8 cellular contexts compared by ENCODE assay signal in the genomic region with DNA sequence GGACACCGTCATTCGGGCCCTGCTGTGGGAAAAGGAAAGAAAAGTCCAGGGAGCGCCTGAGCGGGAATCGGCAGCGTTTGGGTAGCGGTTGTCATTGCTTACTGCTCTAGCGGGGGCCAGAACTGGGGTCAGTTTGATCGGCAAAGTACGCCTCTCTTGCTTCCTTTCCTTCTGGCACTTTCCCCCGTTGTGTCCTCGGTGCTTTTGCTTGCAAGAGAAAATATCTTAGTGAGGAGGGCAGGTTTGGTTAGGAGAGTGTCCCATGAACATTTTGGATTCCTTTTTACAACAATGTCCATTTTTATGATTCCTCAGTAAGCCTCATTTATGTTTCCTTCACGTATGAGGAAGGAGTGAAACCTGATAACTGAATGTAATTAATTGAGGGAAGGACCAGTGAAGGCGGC. TPM values are rescaled to one million over a fixed set of nuclear protein-coding genes. Genes with fewer than 3 reads are reported as not detected.
DNase-seq lines count a peak whose midpoint lies in the region; ATAC-seq and TF ChIP-seq lines count a peak whose summit lies in the region.

No MANE protein-coding gene starts in this region.

- H3K4me1 ChIP-seq in SJSA1 (replicated peaks) (peaks cover 57% of the 10 kb centered on the region), esophagus muscularis mucosa (peaks cover 19 to 41% (median 36%) of the 10 kb centered on the region in 4 donors), rectal smooth muscle tissue (ENCODE audit: control insufficient read depth, insufficient read depth, low read length) (peaks cover 11% of the 10 kb centered on the region)

- H3K9me3 ChIP-seq in SJSA1 (replicated peaks), result peaks cover 8% of the 10 kb centered on the region; the same call in 1 of the 2 replicates
- no peaks in the 10 kb centered on the region for H3K9me3 ChIP-seq in esophagus muscularis mucosa

- peaks cover 73% of the 10 kb centered on the region for H3K36me3 ChIP-seq in SJSA1
- H3K36me3 ChIP-seq in esophagus muscularis mucosa, result peaks cover 15 to 30% (median 24%) of the 10 kb centered on the region in 4 donors
- H3K36me3 ChIP-seq in rectal smooth muscle tissue (ENCODE audit: control insufficient read depth, insufficient read depth, low read length), result peaks cover 7% of the 10 kb centered on the region

- no peak for TF ChIP-seq POLR2A in esophagus muscularis mucosa (IDR thresholded peaks at IDR 0.05; ENCODE audit: low read depth)

- H3K4me1 Mint-ChIP-seq in activated CD4-positive, alpha-beta T cell treated with anti-CD3 and anti-CD28 coated beads, Interleukin-2, amount 10 ng/mL, durations not matched to agents 24 days and 14 days, result peaks cover 39% of the 10 kb centered on the region

- H3K36me3 Mint-ChIP-seq in activated CD4-positive, alpha-beta T cell treated with anti-CD3 and anti-CD28 coated beads, Interleukin-2, amount 10 ng/mL, durations not matched to agents 24 days and 14 days (ENCODE audit: low read depth), result peaks cover 31% of the 10 kb centered on the region

- H3K27me3 ChIP-seq in SJSA1 (replicated peaks) (no peaks in the 10 kb centered on the region), esophagus muscularis mucosa (no peaks in the 10 kb centered on the region), rectal smooth muscle tissue (ENCODE audit: control insufficient read depth, insufficient read depth, low read length) (no peaks in the 10 kb centered on the region)

- no peak for DNase-seq in activated CD4-positive, alpha-beta T cell treated with anti-CD3 and anti-CD28 coated beads, Interleukin-2, amount 10 ng/mL, durations not matched to agents 24 days and 14 days
- no peak for DNase-seq in activated CD4-positive, alpha-beta T cell treated with anti-CD3 and anti-CD28 coated beads, Interleukin-2, amount 50 U/mL, for 1 hour
- DNase-seq in SJSA1 (ENCODE audit: low read depth in 1 of 2, low spot score in 2 of 2), result peak; percentile 65 to 76
- no peak for DNase-seq in esophagus muscularis mucosa (ENCODE audit: extremely low spot score)
- DNase-seq in cortex of kidney (lab: John Stamatoyannopoulos, UW), result no peak
- no peak for DNase-seq in activated CD4-positive, CD25-positive, alpha-beta regulatory T cell (lab: John Stamatoyannopoulos, UW)

- no peak for ATAC-seq in HG03457 (IDR thresholded peaks at IDR 0.05; ENCODE audit: unreplicated experiment)

- TF ChIP-seq CTCF in esophagus muscularis mucosa (IDR thresholded peaks at IDR 0.05), result no peak

- H3K4me3 Mint-ChIP-seq in activated CD4-positive, alpha-beta T cell treated with anti-CD3 and anti-CD28 coated beads, Interleukin-2, amount 10 ng/mL, durations not matched to agents 24 days and 14 days, result peak overlapping the region; percentile 93

- H3K27ac ChIP-seq in SJSA1 (peak overlapping the region; percentile 99), esophagus muscularis mucosa (replicated peaks in 1 of 4) (peak overlapping the region; percentile 86 to 95 (median 88)), rectal smooth muscle tissue (ENCODE audit: low read depth, low read length) (peak overlapping the region; percentile 80)

- no peak for TF ChIP-seq EP300 in esophagus muscularis mucosa (IDR thresholded peaks at IDR 0.05)

- H3K4me3 ChIP-seq in SJSA1 (peak overlapping the region; percentile 100), esophagus muscularis mucosa (peak overlapping the region; percentile 68 to 93 (median 82)), rectal smooth muscle tissue (ENCODE audit: low read length) (peak overlapping the region; percentile 72)

- no peaks in the 10 kb centered on the region for H3K27me3 Mint-ChIP-seq in activated CD4-positive, alpha-beta T cell treated with anti-CD3 and anti-CD28 coated beads, Interleukin-2, amount 10 ng/mL, durations not matched to agents 24 days and 14 days

- intact Hi-C loops in activated CD4-positive, alpha-beta T cell treated with anti-CD3 and anti-CD28 coated beads, Interleukin-2, amount 10 ng/mL, durations not matched to agents 24 days and 14 days (cut with micrococcal nuclease), result loop anchor here (5.0 kb wide), 1 partner anchor 224 kb away; the partner anchor contains the start of gene ARTN
- intact Hi-C loops in esophagus muscularis mucosa (cut with DNase I), result no loop called here

- WGBS in esophagus muscularis mucosa, result 2% methylated on average over 14 of the region's 14 CpGs

- no peaks in the 10 kb centered on the region for H3K9me3 Mint-ChIP-seq in activated CD4-positive, alpha-beta T cell treated with anti-CD3 and anti-CD28 coated beads, Interleukin-2, amount 10 ng/mL, durations not matched to agents 24 days and 14 days

- H3K27ac Mint-ChIP-seq in activated CD4-positive, alpha-beta T cell treated with anti-CD3 and anti-CD28 coated beads, Interleukin-2, amount 10 ng/mL, durations not matched to agents 24 days and 14 days, result peak overlapping the region; percentile 88

- peak overlapping the region; percentile 4 for H3K9ac ChIP-seq in rectal smooth muscle tissue (ENCODE audit: low read length)

RNA-seq across cellular contexts. Expression of gene ST3GAL3, which starts 0.7 kb away (rescaled TPM):
- total RNA-seq in activated CD4-positive, alpha-beta T cell treated with anti-CD3 and anti-CD28 coated beads, Interleukin-2, amount 10 ng/mL, durations not matched to agents 24 days and 14 days, result 18.1 and 20.7 TPM in 2 replicates
- total RNA-seq in SJSA1 (2014; rRNA removed; shearing (Covaris generic)), result 18.7 and 25.0 TPM in 2 replicates
- 10 to 100 TPM; 23.3 to 37.1 (median 30.1) TPM for total RNA-seq in esophagus muscularis mucosa

RNA-seq across cellular contexts. Expression of gene KDM4A, which starts 58.1 kb away (rescaled TPM):
- total RNA-seq in activated CD4-positive, alpha-beta T cell treated with anti-CD3 and anti-CD28 coated beads, Interleukin-2, amount 10 ng/mL, durations not matched to agents 24 days and 14 days, result 25.3 and 27.0 TPM in 2 replicates
- total RNA-seq in SJSA1 (2014; rRNA removed; shearing (Covaris generic)), result 22.4 and 25.6 TPM in 2 replicates
- total RNA-seq in esophagus muscularis mucosa, result 10 to 100 TPM; 15.1 to 25.7 (median 22.4) TPM

Comparison
In these comparisons a context has a peak if more than half of its experiments do, and no peak if none do; other contexts are left out.
1. DNase-seq: peak in SJSA1 (2 of 2); none in activated CD4-positive, alpha-beta T cell treated with anti-CD3 and anti-CD28 coated beads, Interleukin-2, amount 10 ng/mL, durations not matched to agents 24 days and 14 days (single experiment), activated CD4-positive, alpha-beta T cell treated with anti-CD3 and anti-CD28 coated beads, Interleukin-2, amount 50 U/mL, for 1 hour (single experiment), esophagus muscularis mucosa (single experiment), cortex of kidney (single experiment) and activated CD4-positive, CD25-positive, alpha-beta regulatory T cell (0 of 4).
2. Peak in every context shown above with its lines, with median percentiles within 50 percentile points of each other: H3K27ac ChIP-seq and H3K4me3 ChIP-seq.